In genomic region chrX:53284684-53285447, GRCh38 we compare ENCODE assay signal across 9 cellular contexts. TPM values are rescaled to one million over a fixed set of nuclear protein-coding genes. Genes with fewer than 3 reads are reported as not detected.
DNase-seq lines count a peak whose midpoint lies in the region; ATAC-seq, FAIRE-seq and TF ChIP-seq lines count a peak whose summit lies in the region.
"Had no signal": no experiment of that assay in that cellular context is flagged by ENCODE, and none has a peak within 500 bp of the region (broad histone marks: within the 10 kb centered on the region; RNA-seq: fewer than 3 reads in every experiment).

No MANE protein-coding gene starts in this region.

- peak; percentile 9 for FAIRE-seq in urothelium cell line (lab: Jason Lieb, UNC)
- FAIRE-seq: TTC549 had no signal

- peaks cover 33% of the 10 kb centered on the region for H3K27me3 Mint-ChIP-seq in activated T-cell treated with anti-CD3 and anti-CD28 coated beads, Interleukin-2, amount 50 U/mL, for 24 hours
- H3K27me3 Mint-ChIP-seq in neural progenitor cell (ENCODE audit: insufficient read depth, low read depth) = peaks cover 3% of the 10 kb centered on the region

- peak; percentile 59 for ATAC-seq in HCT116
- no peak for ATAC-seq in HG03460 (IDR thresholded peaks at IDR 0.05; ENCODE audit: unreplicated experiment)

- no peaks in the 10 kb centered on the region for H3K9me2 ChIP-seq in HCT116 (ENCODE audit: insufficient read depth)

- no peak for TF ChIP-seq RAD21 in HCT116 (IDR thresholded peaks at IDR 0.05; ENCODE audit: low read depth)

- no peaks in the 10 kb centered on the region for H3K36me3 ChIP-seq in HCT116 (ENCODE audit: control insufficient read depth in 1 of 2, insufficient read depth in 2 of 2, low read length in 2 of 2)
- no peaks in the 10 kb centered on the region for H3K36me3 ChIP-seq in fibroblast of lung (ENCODE audit: control insufficient read depth, insufficient read depth, low read length)
- H3K36me3 ChIP-seq in neural progenitor cell = no peaks in the 10 kb centered on the region

- RAD21 ChIA-PET in HCT116 (lab: Charles Lee; ENCODE audit: low non-redundant PET in 1 of 2, low total read pairs in 2 of 2, uncharacterized antibody in 2 of 2, unreplicated experiment in 2 of 2) = no interaction called here

- H3K27ac Mint-ChIP-seq in activated T-cell treated with anti-CD3 and anti-CD28 coated beads, Interleukin-2, amount 50 U/mL, for 24 hours = no peak overlapping the region
- peak overlapping the region; percentile 42 for H3K27ac Mint-ChIP-seq in neural progenitor cell

- H4K20me1 ChIP-seq in HCT116 (ENCODE audit: insufficient read depth) = no peaks in the 10 kb centered on the region
- no peaks in the 10 kb centered on the region for H4K20me1 ChIP-seq in fibroblast of lung (ENCODE audit: control insufficient read depth, extremely low read depth, insufficient read depth, low read length)
- no peaks in the 10 kb centered on the region for H4K20me1 ChIP-seq in neural progenitor cell (ENCODE audit: low read depth)

- POLR2A ChIA-PET in HCT116 (lab: Charles Lee) = no interaction called here

- TF ChIP-seq POLR2A in HCT116 (IDR thresholded peaks at IDR 0.05; ENCODE audit: borderline replicate concordance, extremely low read depth, insufficient read depth, insufficient read length) = no peak

- no peaks in the 10 kb centered on the region for H3K9me3 Mint-ChIP-seq in activated T-cell treated with anti-CD3 and anti-CD28 coated beads, Interleukin-2, amount 50 U/mL, for 24 hours
- no peaks in the 10 kb centered on the region for H3K9me3 Mint-ChIP-seq in neural progenitor cell

- H3K27me3 ChIP-seq in HCT116 (ENCODE audit: insufficient read depth, low read length) (no peaks in the 10 kb centered on the region), fibroblast of lung (ENCODE audit: control insufficient read depth, insufficient read depth, low read length) (no peaks in the 10 kb centered on the region), neural progenitor cell (no peaks in the 10 kb centered on the region)

- H3K4me2 ChIP-seq in HCT116 (ENCODE audit: low read length) = no peak overlapping the region
- H3K4me2 ChIP-seq in fibroblast of lung (ENCODE audit: extremely low read depth, insufficient read depth, low read length) = no peak overlapping the region
- no peak overlapping the region for H3K4me2 ChIP-seq in neural progenitor cell

- H3F3A ChIP-seq in neural progenitor cell (ENCODE audit: low read depth) = peaks cover 8% of the 10 kb centered on the region

- DNase-seq in DMS53 (lab: John Stamatoyannopoulos, UW) (peak; percentile 67), HCT116 (ENCODE audit: low read depth, low spot score) (no peak), NCI-H82 (lab: John Stamatoyannopoulos, UW) (peak; percentile 75), fibroblast of lung (ENCODE audit: low read depth in 2 of 2) (peak in 1 of 2 donors; percentile 37), neural progenitor cell (ENCODE audit: low spot score) (peak; percentile 71), urothelium cell line (ENCODE audit: low spot score) (peak; percentile 66)
- DNase-seq in activated T-cell treated with anti-CD3 and anti-CD28 coated beads, Interleukin-2, amount 50 U/mL, for 24 hours = peak; percentile 76

- no peaks in the 10 kb centered on the region for H3K36me3 Mint-ChIP-seq in activated T-cell treated with anti-CD3 and anti-CD28 coated beads, Interleukin-2, amount 50 U/mL, for 24 hours (ENCODE audit: low read depth)
- no peaks in the 10 kb centered on the region for H3K36me3 Mint-ChIP-seq in neural progenitor cell

- H3K4me1 ChIP-seq in HCT116 (ENCODE audit: control insufficient read depth in 1 of 2, insufficient read depth in 2 of 2, low read length in 2 of 2) (peaks cover 36 to 50% of the 10 kb centered on the region in 2 experiments), fibroblast of lung (ENCODE audit: control insufficient read depth, extremely low read depth, insufficient read depth, low read length) (peaks cover 11% of the 10 kb centered on the region), neural progenitor cell (peaks cover 6% of the 10 kb centered on the region)

- H3K27ac ChIP-seq in HCT116 (ENCODE audit: low read depth, low read length) (no peak overlapping the region), fibroblast of lung (ENCODE audit: insufficient read depth, low read length) (no peak overlapping the region), neural progenitor cell (no peak overlapping the region)

- TF ChIP-seq CTCF in HCT116 (IDR thresholded peaks at IDR 0.05 in 2 of 3, conservative IDR thresholded peaks at IDR 0.05 in 1 of 3; ENCODE audit: borderline replicate concordance in 1 of 3, insufficient read depth in 1 of 3, low read depth in 2 of 3, low read length in 2 of 3) (peak in 2 of 3 experiments; percentile 73 to 79; a peak in 4 of 6 replicates), fibroblast of lung (conservative IDR thresholded peaks at IDR 0.05 in 1 of 2, IDR thresholded peaks at IDR 0.05 in 1 of 2; ENCODE audit: low read depth in 1 of 2, low read length in 2 of 2) (peak; percentile 59 to 67), neural progenitor cell (IDR thresholded peaks at IDR 0.05) (peak; percentile 73)

- H3K9me3 ChIP-seq in HCT116 (ENCODE audit: control insufficient read depth in 1 of 2, insufficient read depth in 1 of 2, low read depth in 1 of 2, low read length in 2 of 2) = no peaks in the 10 kb centered on the region
- H3K9me3 ChIP-seq in fibroblast of lung (ENCODE audit: control insufficient read depth, insufficient read depth, low read depth, low read length) = no peaks in the 10 kb centered on the region
- no peaks in the 10 kb centered on the region for H3K9me3 ChIP-seq in neural progenitor cell (ENCODE audit: low read depth)

- no peak overlapping the region for H3K9ac ChIP-seq in HCT116 (ENCODE audit: low read length)
- H3K9ac ChIP-seq in fibroblast of lung (ENCODE audit: insufficient read depth, low read length) = no peak overlapping the region
- no peak overlapping the region for H3K9ac ChIP-seq in neural progenitor cell

- H3K4me3 Mint-ChIP-seq in activated T-cell treated with anti-CD3 and anti-CD28 coated beads, Interleukin-2, amount 50 U/mL, for 24 hours = no peak overlapping the region
- H3K4me3 Mint-ChIP-seq in neural progenitor cell = no peak overlapping the region

- CTCF ChIA-PET in HCT116 (lab: Charles Lee) = interaction anchor here (1.0 to 3.3 kb wide), 2 partner anchors 9 to 10 kb away, joined by 4 to 10 read pairs; no protein-coding TSS in a partner anchor

- peaks cover 24% of the 10 kb centered on the region for H3K4me1 Mint-ChIP-seq in activated T-cell treated with anti-CD3 and anti-CD28 coated beads, Interleukin-2, amount 50 U/mL, for 24 hours (ENCODE audit: low read depth)
- peaks cover 61% of the 10 kb centered on the region for H3K4me1 Mint-ChIP-seq in neural progenitor cell

- BruUV-seq in HCT116 (replicated peaks; lab: Mats Ljungman, UMichigan) = no TSS peak

- H2AFZ ChIP-seq in HCT116 (ENCODE audit: low read depth, low read length, poor library complexity, severe bottlenecking) (no peak overlapping the region), fibroblast of lung (ENCODE audit: low read length) (no peak overlapping the region), neural progenitor cell (replicated peaks) (peak overlapping the region; percentile 37)

- H3K4me3 ChIP-seq in HCT116 (replicated peaks in 1 of 2; ENCODE audit: low read depth in 1 of 2, low read length in 2 of 2) (no peak overlapping the region), fibroblast of lung (replicated peaks in 1 of 4; ENCODE audit: control extremely low read depth in 1 of 4, insufficient read depth in 1 of 4, low read depth in 3 of 4, low read length in 4 of 4) (no peak overlapping the region), neural progenitor cell (no peak overlapping the region)

- intact Hi-C loops in HCT116 (cut with micrococcal nuclease) = no loop called here

- H3K79me2 ChIP-seq in HCT116 (ENCODE audit: insufficient read depth, low read length) (0 out of 2 replicates have a peak, but pooled peaks cover 3% of the 10 kb centered on the region), fibroblast of lung (ENCODE audit: control insufficient read depth, insufficient read depth, low read length) (no peaks in the 10 kb centered on the region), neural progenitor cell (ENCODE audit: low read depth) (no peaks in the 10 kb centered on the region)

TF ChIP-seq in HCT116, 20 proteins besides CTCF, POLR2A, EP300 and RAD21 (continues in another document):
- TF ChIP-seq ELF1 (IDR thresholded peaks at IDR 0.05; ENCODE audit: borderline replicate concordance, low read depth) (no peak), CEBPB (IDR thresholded peaks at IDR 0.05; ENCODE audit: low read depth) (no peak), FOSL1 (IDR thresholded peaks at IDR 0.05; ENCODE audit: low read depth) (no peak), POLR2AphosphoS5 (IDR thresholded peaks at IDR 0.05; ENCODE audit: low read depth, low read length) (no peak), EZH2phosphoT487 (IDR thresholded peaks at IDR 0.05; ENCODE audit: borderline replicate concordance) (no peak), CBX3 (IDR thresholded peaks at IDR 0.05; ENCODE audit: low read depth) (no peak), ZNF274 (IDR thresholded peaks at IDR 0.05; ENCODE audit: low read depth, low read length) (no peak), EZH2 (IDR thresholded peaks at IDR 0.05) (no peak), SP1 (IDR thresholded peaks at IDR 0.05; ENCODE audit: low read depth) (no peak), JUND (IDR thresholded peaks at IDR 0.05) (no peak), EGR1 (IDR thresholded peaks at IDR 0.05; ENCODE audit: low read depth) (no peak), SIN3A (IDR thresholded peaks at IDR 0.05; ENCODE audit: low read depth) (no peak)
- TF ChIP-seq, protein P1, sequence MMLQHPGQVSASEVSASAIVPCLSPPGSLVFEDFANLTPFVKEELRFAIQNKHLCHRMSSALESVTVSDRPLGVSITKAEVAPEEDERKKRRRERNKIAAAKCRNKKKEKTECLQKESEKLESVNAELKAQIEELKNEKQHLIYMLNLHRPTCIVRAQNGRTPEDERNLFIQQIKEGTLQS (IDR thresholded peaks at IDR 0.05) = no peak

RNA-seq across cellular contexts. Expression of gene IQSEC2, which starts 3.5 kb away (rescaled TPM):
- total RNA-seq in HCT116 (2021; ENCODE audit: unreplicated experiment) (20.7 TPM), fibroblast of lung (3.6 and 9.9 TPM in 2 replicates), neural progenitor cell (ENCODE audit: low replicate concordance) (3.5 and 8.3 TPM in 2 replicates)
- 17.0 and 20.0 TPM in 2 replicates for polyA plus RNA-seq in HCT116 (2012)
- polyA plus RNA-seq in fibroblast of lung = 5.9 and 7.4 TPM in 2 replicates
- 14.1 and 18.9 TPM in 2 replicates for polyA plus RNA-seq in fibroblast of lung (2012)
- polyA minus RNA-seq in fibroblast of lung (ENCODE audit: low replicate concordance) = 31.8 and 32.2 TPM in 2 replicates

RNA-seq across cellular contexts. Expression of gene KDM5C, which starts 59.9 kb away (rescaled TPM):
- total RNA-seq in HCT116 (2021; ENCODE audit: unreplicated experiment) = 72.9 TPM
- 55.9 and 61.7 TPM in 2 replicates for polyA plus RNA-seq in HCT116 (2012)
- total RNA-seq in fibroblast of lung = 65.5 and 83.6 TPM in 2 replicates
- 30.5 and 49.2 TPM in 2 replicates for polyA plus RNA-seq in fibroblast of lung
- polyA plus RNA-seq in fibroblast of lung (2012) = 28.8 and 45.3 TPM in 2 replicates
- 120 and 184 TPM in 2 replicates for polyA minus RNA-seq in fibroblast of lung (ENCODE audit: low replicate concordance)
- 118 and 223 TPM in 2 replicates for total RNA-seq in neural progenitor cell (ENCODE audit: low replicate concordance)
